ENCODE assay signal across 8 cellular contexts in genomic region chr1:25543106-25543424, GRCh38. TPM values are rescaled to one million over a fixed set of nuclear protein-coding genes. Genes with fewer than 3 reads are reported as not detected.
A peak's percentile ranks its signal among the peaks of the same experiment; 100 is the strongest.
DNase-seq lines count a peak whose midpoint lies in the region; ATAC-seq and TF ChIP-seq lines count a peak whose summit lies in the region.

No MANE protein-coding gene starts in this region.

- H3K27ac ChIP-seq in C4-2B (peak overlapping the region; percentile 82), OCI-LY1 (ENCODE audit: low read depth, low read length, poor library complexity, severe bottlenecking) (no peak overlapping the region), osteoblast (ENCODE audit: low read depth, low read length) (no peak overlapping the region)

- no peaks in the 10 kb centered on the region for H3K9me2 ChIP-seq in OCI-LY1 (ENCODE audit: low read depth, low read length)

- no peaks in the 10 kb centered on the region for H4K20me1 ChIP-seq in OCI-LY1 (ENCODE audit: insufficient read depth, low read length)
- peaks cover 12% of the 10 kb centered on the region for H4K20me1 ChIP-seq in osteoblast (ENCODE audit: insufficient read depth, low read length)

- H3K4me1 Mint-ChIP-seq in effector memory CD8-positive, alpha-beta T cell (ENCODE audit: low read depth in 2 of 2), result peaks cover 25 to 29% of the 10 kb centered on the region in 2 donors

- H3F3A ChIP-seq in OCI-LY1 (ENCODE audit: insufficient read depth, low read length), result no peaks in the 10 kb centered on the region

- peaks cover 6% of the 10 kb centered on the region for H3K36me3 Mint-ChIP-seq in effector memory CD8-positive, alpha-beta T cell (ENCODE audit: insufficient read depth)

- no peaks in the 10 kb centered on the region for H3K9me3 Mint-ChIP-seq in effector memory CD8-positive, alpha-beta T cell

- no peak overlapping the region for H3K9ac ChIP-seq in OCI-LY1 (ENCODE audit: low read length)

- no peaks in the 10 kb centered on the region for H3K9me3 ChIP-seq in OCI-LY1 (ENCODE audit: low read length)
- H3K9me3 ChIP-seq in osteoblast (ENCODE audit: low read depth, low read length), result no peaks in the 10 kb centered on the region

- H3K4me3 ChIP-seq in OCI-LY1 (ENCODE audit: low read depth, low read length, poor library complexity, severe bottlenecking) (peak overlapping the region; percentile 68), osteoblast (ENCODE audit: insufficient read depth, low read length) (peak overlapping the region; percentile 84)

- peak overlapping the region; percentile 87 to 88 for H3K4me3 Mint-ChIP-seq in effector memory CD8-positive, alpha-beta T cell

- no peak overlapping the region for H2AFZ ChIP-seq in OCI-LY1 (ENCODE audit: low read length)
- peak overlapping the region; percentile 56 for H2AFZ ChIP-seq in osteoblast (ENCODE audit: low read length)

- no peak for ATAC-seq in effector memory CD8-positive, alpha-beta T cell (replicated peaks)

- H3K79me2 ChIP-seq in OCI-LY1 (ENCODE audit: insufficient read depth, low read length) (no peaks in the 10 kb centered on the region), osteoblast (ENCODE audit: insufficient read depth, low read length) (peaks cover 34% of the 10 kb centered on the region)

- no peaks in the 10 kb centered on the region for H3K36me3 ChIP-seq in OCI-LY1 (ENCODE audit: insufficient read depth, low read length)
- no peaks in the 10 kb centered on the region for H3K36me3 ChIP-seq in osteoblast (ENCODE audit: insufficient read depth, low read length)

- H3K27me3 Mint-ChIP-seq in effector memory CD8-positive, alpha-beta T cell, result no peaks in the 10 kb centered on the region

- H3K27me3 ChIP-seq in OCI-LY1 (ENCODE audit: insufficient read depth, low read length), result peaks cover 14% of the 10 kb centered on the region
- H3K27me3 ChIP-seq in osteoblast (ENCODE audit: insufficient read depth, low read length), result no peaks in the 10 kb centered on the region

- no peak for DNase-seq in effector memory CD8-positive, alpha-beta T cell
- DNase-seq in osteoblast (ENCODE audit: insufficient read length, low spot score, missing footprints) (no peak), GM19240 (ENCODE audit: insufficient read length, low spot score) (no peak), NCI-H748 treated with DMSO at 0.1 percent for 48 hours (lab: John Stamatoyannopoulos, UW) (no peak), NCI-H524 (lab: John Stamatoyannopoulos, UW) (no peak)
- DNase-seq in activated CD4-positive, CD25-positive, alpha-beta regulatory T cell (lab: John Stamatoyannopoulos, UW), result no peak

- peaks cover 10% of the 10 kb centered on the region for H3K4me1 ChIP-seq in OCI-LY1 (ENCODE audit: insufficient read depth, low read length, severe bottlenecking)
- H3K4me1 ChIP-seq in osteoblast (ENCODE audit: insufficient read depth, low read length), result peaks cover 7% of the 10 kb centered on the region

- H3K27ac Mint-ChIP-seq in effector memory CD8-positive, alpha-beta T cell, result no peak overlapping the region

- H3K4me2 ChIP-seq in OCI-LY1 (ENCODE audit: low read length) (peak overlapping the region; percentile 83), osteoblast (ENCODE audit: insufficient read depth, low read length) (peak overlapping the region; percentile 88)

- no peak for TF ChIP-seq CTCF in C4-2B (conservative IDR thresholded peaks at IDR 0.05)
- TF ChIP-seq CTCF in OCI-LY1 (IDR thresholded peaks at IDR 0.05; ENCODE audit: low read length), result no peak
- no peak for TF ChIP-seq CTCF in osteoblast (IDR thresholded peaks at IDR 0.05; ENCODE audit: extremely low read depth, low read depth, low read length)

RNA-seq across cellular contexts. Expression of gene LDLRAP1, which starts 0.3 kb away (rescaled TPM):
- 18.5 and 22.1 TPM in 2 replicates for total RNA-seq in osteoblast
